10 cellular contexts compared by ENCODE assay signal in the genomic region with DNA sequence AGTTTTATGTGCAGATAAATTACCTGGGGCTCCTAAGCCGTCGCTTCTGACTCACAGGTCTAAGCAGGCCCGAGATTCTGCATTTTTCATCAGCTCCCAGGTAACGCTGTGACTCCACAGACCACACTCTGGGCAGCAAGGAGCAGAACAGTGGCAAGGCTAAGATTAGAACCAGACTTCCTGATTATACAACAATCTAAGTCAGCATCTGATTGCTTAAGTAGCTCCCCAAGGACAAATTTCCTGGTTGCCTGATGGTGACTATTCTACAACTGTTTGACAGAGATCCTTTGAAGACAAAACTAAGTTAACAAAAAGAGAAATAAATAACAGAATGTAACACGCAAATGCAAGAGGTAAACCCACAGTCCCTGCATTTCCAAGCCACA.
DNase-seq lines count a peak whose midpoint lies in the region; ATAC-seq lines count a peak whose summit lies in the region.
"Had no signal": no experiment of that assay in that cellular context is flagged by ENCODE, and none has a peak within 500 bp of the region (broad histone marks: within the 10 kb centered on the region; RNA-seq: fewer than 3 reads in every experiment).

No MANE protein-coding gene starts in this region.

- no peak overlapping the region for H2BK120ac ChIP-seq in neuronal stem cell (ENCODE audit: low read depth, low read length)

- no peak overlapping the region for H3K4ac ChIP-seq in neuronal stem cell (ENCODE audit: low read length)

- H3K27ac ChIP-seq in mesodermal cell (ENCODE audit: low read depth, low read length, severe bottlenecking), result peak overlapping the region; percentile 83
- peak overlapping the region; percentile 74 to 97 for H3K27ac ChIP-seq in aorta (ENCODE audit: low read depth in 1 of 2, low read length in 2 of 2)
- H3K27ac ChIP-seq in neuronal stem cell (replicated peaks; ENCODE audit: low read length), result no peak overlapping the region

- H4K8ac ChIP-seq in neuronal stem cell (ENCODE audit: low read depth, low read length), result no peak overlapping the region

- 91 to 93% methylated on average over 5 of the region's 5 CpGs for WGBS in mesodermal cell (ENCODE audit: insufficient coverage in 2 of 2), 2 experiments
- 26 to 28% methylated on average over 5 of the region's 5 CpGs for WGBS in aorta, 2 donors
- WGBS in neuronal stem cell (ENCODE audit: extremely low coverage in 2 of 2, insufficient read length in 2 of 2, insufficient replicate concordance in 1 of 2), 2 donors, result no CpG with 5 or more reads among the region's 5 CpGs

- H3K9ac ChIP-seq in neuronal stem cell (ENCODE audit: low read depth, low read length, poor library complexity), result no peak overlapping the region

- no peak overlapping the region for H2AFZ ChIP-seq in neuronal stem cell (ENCODE audit: low read length)

- no peak overlapping the region for H3K18ac ChIP-seq in neuronal stem cell (ENCODE audit: low read length)

- intact Hi-C loops in aorta (cut with DNase I), result no loop called here

- H3K27me3 ChIP-seq in aorta (ENCODE audit: control insufficient read depth in 1 of 2, insufficient read depth in 2 of 2, low read length in 1 of 2), result no peaks in the 10 kb centered on the region
- H3K27me3 ChIP-seq in neuronal stem cell (ENCODE audit: control insufficient read depth in 3 of 3, insufficient read depth in 3 of 3, low read depth in 1 of 3, low read length in 3 of 3), result no peaks in the 10 kb centered on the region

- no peak overlapping the region for H3K23ac ChIP-seq in neuronal stem cell (ENCODE audit: low read depth, low read length, poor library complexity)

- H3K4me3 ChIP-seq in mesodermal cell (ENCODE audit: extremely low read depth, insufficient read depth, low read length, poor library complexity, severe bottlenecking) (no peak overlapping the region), aorta (ENCODE audit: low read length in 2 of 2) (no peak overlapping the region), neuronal stem cell (ENCODE audit: low read length in 2 of 2) (no peak overlapping the region)

- no peak overlapping the region for H2BK5ac ChIP-seq in neuronal stem cell (ENCODE audit: low read length)

- no peaks in the 10 kb centered on the region for H3K27me3 Mint-ChIP-seq in activated T-cell treated with anti-CD3 and anti-CD28 coated beads, Interleukin-2, amount 50 U/mL, for 24 hours
- no peaks in the 10 kb centered on the region for H3K27me3 Mint-ChIP-seq in activated T-cell treated with anti-CD3 and anti-CD28 coated beads, Interleukin-2, amount 50 U/mL, for 4 hours (ENCODE audit: low read depth)

- no peak overlapping the region for H3K4me2 ChIP-seq in neuronal stem cell (ENCODE audit: insufficient read depth, low read length, poor library complexity, severe bottlenecking)

- H3K4me1 ChIP-seq in mesodermal cell (ENCODE audit: control insufficient read depth, insufficient read depth, low read length, poor library complexity, severe bottlenecking) (peaks cover 32% of the 10 kb centered on the region), aorta (ENCODE audit: control insufficient read depth in 1 of 2, insufficient read depth in 2 of 2, low read length in 2 of 2) (peaks cover 10 to 17% of the 10 kb centered on the region in 2 donors), neuronal stem cell (ENCODE audit: control insufficient read depth in 2 of 2, insufficient read depth in 1 of 2, low read depth in 1 of 2, low read length in 2 of 2) (peaks cover 12 to 22% of the 10 kb centered on the region in 2 donors)

- no peaks in the 10 kb centered on the region for H3K9me3 ChIP-seq in mesodermal cell (ENCODE audit: control insufficient read depth, low read length)
- no peaks in the 10 kb centered on the region for H3K9me3 ChIP-seq in aorta (ENCODE audit: control insufficient read depth, low read length)
- H3K9me3 ChIP-seq in neuronal stem cell (replicated peaks in 1 of 2; ENCODE audit: control insufficient read depth in 2 of 2, insufficient read depth in 1 of 2, low read depth in 1 of 2, low read length in 2 of 2), result no peaks in the 10 kb centered on the region

- no peak overlapping the region for H3K14ac ChIP-seq in neuronal stem cell (ENCODE audit: low read length)

- H3K9me3 Mint-ChIP-seq in activated T-cell treated with anti-CD3 and anti-CD28 coated beads, Interleukin-2, amount 50 U/mL, for 24 hours, result no peaks in the 10 kb centered on the region
- H3K9me3 Mint-ChIP-seq in activated T-cell treated with anti-CD3 and anti-CD28 coated beads, Interleukin-2, amount 50 U/mL, for 4 hours, result no peaks in the 10 kb centered on the region

- peak overlapping the region; percentile 5 for H3K27ac Mint-ChIP-seq in activated T-cell treated with anti-CD3 and anti-CD28 coated beads, Interleukin-2, amount 50 U/mL, for 24 hours

- peaks cover 22% of the 10 kb centered on the region for H3K36me3 ChIP-seq in mesodermal cell (ENCODE audit: control insufficient read depth, insufficient read depth, low read length)
- H3K36me3 ChIP-seq in aorta (ENCODE audit: control insufficient read depth in 1 of 2, insufficient read depth in 2 of 2, low read length in 1 of 2), result no peaks in the 10 kb centered on the region
- H3K36me3 ChIP-seq in neuronal stem cell (replicated peaks in 1 of 2; ENCODE audit: control insufficient read depth in 2 of 2, insufficient read depth in 2 of 2, low read length in 2 of 2), result peaks cover 4 to 5% of the 10 kb centered on the region in 2 donors

- no peak overlapping the region for H3K4me3 Mint-ChIP-seq in activated T-cell treated with anti-CD3 and anti-CD28 coated beads, Interleukin-2, amount 50 U/mL, for 24 hours
- H3K4me3 Mint-ChIP-seq in activated T-cell treated with anti-CD3 and anti-CD28 coated beads, Interleukin-2, amount 50 U/mL, for 4 hours, result no peak overlapping the region
- H3K4me3 Mint-ChIP-seq: neural crest cell had no signal

- ATAC-seq in activated T-cell treated with anti-CD3 and anti-CD28 coated beads, Interleukin-2, amount 50 U/mL, for 4 hours, result no peak
- peak; percentile 85 for ATAC-seq in aorta (ENCODE audit: low FRiP score)
- ATAC-seq in GM21717 (IDR thresholded peaks at IDR 0.05; ENCODE audit: unreplicated experiment), result no peak
- ATAC-seq: HCT116 had no signal

- no peaks in the 10 kb centered on the region for H3K79me1 ChIP-seq in neuronal stem cell (ENCODE audit: low read depth, low read length)

- H3K36me3 Mint-ChIP-seq in activated T-cell treated with anti-CD3 and anti-CD28 coated beads, Interleukin-2, amount 50 U/mL, for 24 hours (ENCODE audit: low read depth), result peaks cover 16% of the 10 kb centered on the region
- H3K36me3 Mint-ChIP-seq in activated T-cell treated with anti-CD3 and anti-CD28 coated beads, Interleukin-2, amount 50 U/mL, for 4 hours (ENCODE audit: insufficient read depth), result peaks cover 9% of the 10 kb centered on the region

- H2BK12ac ChIP-seq in neuronal stem cell (ENCODE audit: low read length), result no peak overlapping the region

- no peak overlapping the region for H4K91ac ChIP-seq in neuronal stem cell (ENCODE audit: low read depth, low read length, poor library complexity)

- no peak overlapping the region for H2BK15ac ChIP-seq in neuronal stem cell (ENCODE audit: low read length)

- no peak for DNase-seq in activated T-cell treated with anti-CD3 and anti-CD28 coated beads, Interleukin-2, amount 50 U/mL, for 24 hours
- DNase-seq in activated T-cell treated with anti-CD3 and anti-CD28 coated beads, Interleukin-2, amount 50 U/mL, for 4 hours, result no peak
- DNase-seq in dedifferentiated amniotic fluid mesenchymal stem cell (ENCODE audit: extremely low spot score), result peak; percentile 35
- no peak for DNase-seq in aorta
- no peak for DNase-seq in neuronal stem cell (ENCODE audit: low spot score)
- no peak for DNase-seq in NCI-H774 (lab: John Stamatoyannopoulos, UW)

- no peak overlapping the region for H2AK5ac ChIP-seq in neuronal stem cell (ENCODE audit: low read depth, low read length)

- H3K4me1 Mint-ChIP-seq in activated T-cell treated with anti-CD3 and anti-CD28 coated beads, Interleukin-2, amount 50 U/mL, for 24 hours (ENCODE audit: low read depth), result peaks cover 50% of the 10 kb centered on the region
- H3K4me1 Mint-ChIP-seq in activated T-cell treated with anti-CD3 and anti-CD28 coated beads, Interleukin-2, amount 50 U/mL, for 4 hours (ENCODE audit: low read depth), result peaks cover 47% of the 10 kb centered on the region
